32 cellular contexts compared by ENCODE assay signal in genomic region chr7:18041202-18041601, GRCh38. TPM values are rescaled to one million over a fixed set of nuclear protein-coding genes. Genes with fewer than 3 reads are reported as not detected.
"Had no signal": no experiment of that assay in that cellular context is flagged by ENCODE, and none has a peak within 500 bp of the region (broad histone marks: within the 10 kb centered on the region; RNA-seq: fewer than 3 reads in every experiment).

No MANE protein-coding gene starts in this region.

- DNase-seq: activated B cell treated with CpG ODN at 0.5 μM for 24 hours; activated CD4-positive, alpha-beta T cell treated with anti-CD3 and anti-CD28 coated beads, Interleukin-2, amount 50 U/mL, for 1 hour; activated CD8-positive, alpha-beta T cell treated with anti-CD3 and anti-CD28 coated beads for 36 hours; activated naive CD4-positive, alpha-beta T cell treated with Interleukin-2 at 50 U/mL for 16 hours; activated T-cell treated with anti-CD3 and anti-CD28 coated beads, Interleukin-2, amount 50 U/mL, for 4 hours; adrenal gland; central memory CD4-positive, alpha-beta T cell; endodermal cell; left ventricle myocardium inferior; nephron progenitor cell; ovary; retina; stimulated activated CD4-positive, alpha-beta T cell treated with anti-CD3 and anti-CD28 coated beads, Interleukin-4, amount 100 ng/mL, for 4 hours; stimulated activated CD8-positive, alpha-beta memory T cell treated with anti-CD3 and anti-CD28 coated beads, Interleukin-4, amount 100 ng/mL, for 48 hours; stimulated activated naive CD8-positive, alpha-beta T cell treated with anti-CD3 and anti-CD28 coated beads, Interleukin-15, amount 100 ng/mL, for 72 hours; substantia nigra; T-helper 2 cell; upper lobe of left lung had no signal

- H3K4me1 Mint-ChIP-seq: activated B cell treated with CpG ODN at 0.5 μM for 24 hours; nephron progenitor cell; stimulated activated memory B cell treated with anti-CD40 and anti-IgM and Interleukin-4, amounts not matched to agents 10 μg/mL and 1 μg/mL and 100 μg/mL, for 72 hours; stimulated activated naive CD8-positive, alpha-beta T cell treated with anti-CD3 and anti-CD28 coated beads, Interleukin-15, amount 100 ng/mL, for 72 hours had no signal

- H3K36me3 ChIP-seq: adrenal gland, ascending aorta, left ventricle myocardium inferior, neutrophil, ovary, prostate gland, upper lobe of left lung had no signal

- H3K27me3 Mint-ChIP-seq: activated B cell treated with CpG ODN at 0.5 μM for 24 hours; activated CD8-positive, alpha-beta T cell treated with anti-CD3 and anti-CD28 coated beads for 36 hours; activated naive CD8-positive, alpha-beta T cell; stimulated activated naive CD8-positive, alpha-beta T cell treated with anti-CD3 and anti-CD28 coated beads, Interleukin-15, amount 100 ng/mL, for 72 hours had no signal

- H3K9me3 ChIP-seq: adrenal gland, ascending aorta, left ventricle myocardium inferior, neutrophil, ovary, prostate gland, upper lobe of left lung had no signal

- H3K4me3 ChIP-seq: adrenal gland, ascending aorta, left ventricle myocardium inferior, lung, ovary, prostate gland, skin epidermis, upper lobe of left lung had no signal

- H3K4me3 Mint-ChIP-seq: activated B cell treated with CpG ODN at 0.5 μM for 24 hours; activated CD8-positive, alpha-beta T cell treated with anti-CD3 and anti-CD28 coated beads for 36 hours; activated naive CD8-positive, alpha-beta T cell; activated T-cell treated with anti-CD3 and anti-CD28 coated beads, Interleukin-2, amount 50 U/mL, for 4 hours; dendritic cell treated with granulocyte-macrophage colony-stimulating factor and Interleukin-4, amounts not matched to agents 40 ng/mL and 50 ng/mL, for 4 days; endodermal cell; nephron progenitor cell; stimulated activated memory B cell treated with anti-CD40 and anti-IgM and Interleukin-4, amounts not matched to agents 10 μg/mL and 1 μg/mL and 100 μg/mL, for 72 hours; stimulated activated naive CD8-positive, alpha-beta T cell treated with anti-CD3 and anti-CD28 coated beads, Interleukin-15, amount 100 ng/mL, for 72 hours had no signal

- H3K27ac ChIP-seq: adrenal gland, ascending aorta, left ventricle myocardium inferior, neutrophil, ovary, prostate gland, skin epidermis, upper lobe of left lung had no signal

- H3K36me3 Mint-ChIP-seq: stimulated activated memory B cell treated with anti-CD40 and anti-IgM and Interleukin-4, amounts not matched to agents 10 μg/mL and 1 μg/mL and 100 μg/mL, for 72 hours had no signal

- H3K27me3 ChIP-seq: adrenal gland, ascending aorta, neutrophil, ovary, upper lobe of left lung had no signal

- H3K9me3 Mint-ChIP-seq: activated CD8-positive, alpha-beta T cell treated with anti-CD3 and anti-CD28 coated beads for 36 hours had no signal

- H3K4me1 ChIP-seq: adrenal gland, ascending aorta, prostate gland, upper lobe of left lung had no signal

- ATAC-seq: activated CD8-positive, alpha-beta T cell treated with anti-CD3 and anti-CD28 coated beads for 36 hours; activated T-cell treated with anti-CD3 and anti-CD28 coated beads, Interleukin-2, amount 50 U/mL, for 4 hours; esophagus mucosa; sciatic nerve; stimulated activated memory B cell treated with anti-CD40 and anti-IgM and Interleukin-4, amounts not matched to agents 10 μg/mL and 1 μg/mL and 100 μg/mL, for 72 hours; stimulated activated naive CD8-positive, alpha-beta T cell treated with anti-CD3 and anti-CD28 coated beads, Interleukin-15, amount 100 ng/mL, for 72 hours had no signal

- H3K27ac Mint-ChIP-seq: activated B cell treated with CpG ODN at 0.5 μM for 24 hours; activated CD8-positive, alpha-beta T cell treated with anti-CD3 and anti-CD28 coated beads for 36 hours; activated naive CD8-positive, alpha-beta T cell; dendritic cell treated with granulocyte-macrophage colony-stimulating factor and Interleukin-4, amounts not matched to agents 40 ng/mL and 50 ng/mL, for 4 days; endodermal cell; nephron progenitor cell; stimulated activated memory B cell treated with anti-CD40 and anti-IgM and Interleukin-4, amounts not matched to agents 10 μg/mL and 1 μg/mL and 100 μg/mL, for 72 hours; stimulated activated naive CD8-positive, alpha-beta T cell treated with anti-CD3 and anti-CD28 coated beads, Interleukin-15, amount 100 ng/mL, for 72 hours had no signal

RNA-seq across cellular contexts. Expression of gene PRPS1L1, which starts 13.6 kb away (rescaled TPM):
- total RNA-seq: activated B cell treated with CpG ODN at 0.5 μM for 24 hours; activated CD8-positive, alpha-beta T cell treated with anti-CD3 and anti-CD28 coated beads for 36 hours; activated T-cell treated with anti-CD3 and anti-CD28 coated beads, Interleukin-2, amount 50 U/mL, for 4 hours; adrenal gland; ascending aorta; endodermal cell; esophagus mucosa; frontal cortex; left ventricle myocardium inferior; lung; mesenteric fat pad; mucosa of gallbladder; ovary; sciatic nerve; upper lobe of left lung had no signal
- polyA plus RNA-seq: adrenal gland, lung, ovary, thymus had no signal
